ENCODE assay signal across 18 cellular contexts in the genomic region with DNA sequence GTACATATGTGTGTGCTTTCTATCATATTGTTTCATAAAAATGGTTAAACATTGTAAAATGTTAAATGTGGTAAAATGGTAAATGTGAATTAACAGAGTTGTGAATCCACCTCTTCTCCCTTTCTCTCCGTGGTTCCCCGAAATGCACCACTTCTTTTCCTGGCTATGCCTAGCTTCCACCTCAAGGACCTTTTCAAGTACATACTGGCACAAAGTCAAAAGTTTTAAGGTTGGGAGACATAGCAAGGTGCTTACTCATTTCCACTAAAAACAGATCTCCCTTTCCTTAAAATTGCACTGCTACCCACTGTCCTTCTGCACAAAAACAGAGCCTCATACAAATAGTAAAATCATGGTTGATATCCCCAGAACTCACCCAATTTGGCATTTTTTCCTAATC.
A peak's percentile ranks its signal among the peaks of the same experiment; 100 is the strongest.
DNase-seq lines count a peak whose midpoint lies in the region; ATAC-seq, FAIRE-seq and TF ChIP-seq lines count a peak whose summit lies in the region.
"Had no signal": no experiment of that assay in that cellular context is flagged by ENCODE, and none has a peak within 500 bp of the region (broad histone marks: within the 10 kb centered on the region; RNA-seq: fewer than 3 reads in every experiment).

No MANE protein-coding gene starts in this region.

- H3K4me2 ChIP-seq in mesenchymal stem cell (ENCODE audit: low read length, poor library complexity, severe bottlenecking): no peak overlapping the region

- H2AFZ ChIP-seq in mesenchymal stem cell (ENCODE audit: low read depth, low read length): no peak overlapping the region

- no peak for TF ChIP-seq CTCF in bronchial epithelial cell (IDR thresholded peaks at IDR 0.05; ENCODE audit: insufficient read depth, low read length, severe bottlenecking)
- no peak for TF ChIP-seq CTCF in CD8-positive, alpha-beta T cell (IDR thresholded peaks at IDR 0.05)

- H3K79me1 ChIP-seq in mesenchymal stem cell (replicated peaks; ENCODE audit: low read length, poor library complexity, severe bottlenecking): no peaks in the 10 kb centered on the region

- no peak overlapping the region for H3K27ac ChIP-seq in mesenchymal stem cell (ENCODE audit: low read length, poor library complexity, severe bottlenecking)
- H3K27ac ChIP-seq in CD8-positive, alpha-beta T cell (ENCODE audit: low read depth, low read length): no peak overlapping the region
- H3K27ac ChIP-seq: right atrium auricular region, SJCRH30 had no signal

- no peak for FAIRE-seq in bronchial epithelial cell (lab: Jason Lieb, UNC)

- H2BK15ac ChIP-seq in mesenchymal stem cell (ENCODE audit: low read depth, poor library complexity, severe bottlenecking): no peak overlapping the region

- H2BK12ac ChIP-seq in mesenchymal stem cell (ENCODE audit: low read length in 2 of 2): no peak overlapping the region

- no peak for ATAC-seq in CD8-positive, alpha-beta T cell
- ATAC-seq: natural killer cell had no signal

- no peak overlapping the region for H3K18ac ChIP-seq in mesenchymal stem cell (ENCODE audit: low read depth in 1 of 2, low read length in 2 of 2)

- no peak overlapping the region for H4K91ac ChIP-seq in mesenchymal stem cell (ENCODE audit: low read length)

- no peak overlapping the region for H3K4me3 ChIP-seq in bronchial epithelial cell (ENCODE audit: low read depth, low read length)
- H3K4me3 ChIP-seq in mesenchymal stem cell (ENCODE audit: insufficient read depth in 1 of 2, low read depth in 1 of 2, low read length in 2 of 2): no peak overlapping the region
- H3K4me3 ChIP-seq in CD8-positive, alpha-beta T cell (ENCODE audit: low read depth, low read length): no peak overlapping the region
- H3K4me3 ChIP-seq: right atrium auricular region, SJCRH30 had no signal

- no peaks in the 10 kb centered on the region for H3K36me3 Mint-ChIP-seq in CD8-positive, alpha-beta T cell
- H3K36me3 Mint-ChIP-seq: activated CD4-positive, alpha-beta memory T cell treated with anti-CD3 and anti-CD28 coated beads for 36 hours; natural killer cell had no signal

- no peaks in the 10 kb centered on the region for H3K4me1 ChIP-seq in mesenchymal stem cell (ENCODE audit: control insufficient read depth, insufficient read depth, low read depth, low read length)
- H3K4me1 ChIP-seq in CD8-positive, alpha-beta T cell (ENCODE audit: insufficient read depth, low read length): no peaks in the 10 kb centered on the region
- H3K4me1 ChIP-seq: right atrium auricular region, SJCRH30 had no signal

- no peak overlapping the region for H3K9ac ChIP-seq in mesenchymal stem cell (ENCODE audit: low read length)

- H3K14ac ChIP-seq in mesenchymal stem cell (ENCODE audit: low read length in 2 of 2): no peak overlapping the region

- no peaks in the 10 kb centered on the region for H3K27me3 Mint-ChIP-seq in CD8-positive, alpha-beta T cell (ENCODE audit: low read depth)
- H3K27me3 Mint-ChIP-seq: activated CD4-positive, alpha-beta memory T cell treated with anti-CD3 and anti-CD28 coated beads for 36 hours had no signal

- WGBS in mesenchymal stem cell: 25% methylated on average over 2 of the region's 2 CpGs

- no peak overlapping the region for H3K27ac Mint-ChIP-seq in CD8-positive, alpha-beta T cell
- H3K27ac Mint-ChIP-seq: activated CD4-positive, alpha-beta memory T cell treated with anti-CD3 and anti-CD28 coated beads for 36 hours; activated T-helper 1 cell treated with anti-CD3 and anti-CD28 coated beads, Interleukin-12 subunit alpha, Interleukin-12 subunit beta, Interleukin-2, Interleukin-4 antibody, amounts not matched to agents 30 ng/mL and 10 ng/mL and 1 ng/mL, durations not matched to agents 14 hours and 24 hours and 36 hours; natural killer cell had no signal

- H3K9me3 Mint-ChIP-seq in CD8-positive, alpha-beta T cell: peaks cover 6% of the 10 kb centered on the region

- no peak overlapping the region for H3K23ac ChIP-seq in mesenchymal stem cell (ENCODE audit: low read length in 2 of 2)

- H2BK120ac ChIP-seq in mesenchymal stem cell (ENCODE audit: low read depth, low read length): no peak overlapping the region

- no peak overlapping the region for H2BK5ac ChIP-seq in mesenchymal stem cell (ENCODE audit: low read depth, low read length, poor library complexity, severe bottlenecking)

- no peaks in the 10 kb centered on the region for H3K36me3 ChIP-seq in bronchial epithelial cell (ENCODE audit: control insufficient read depth, insufficient read depth, low read length)
- no peaks in the 10 kb centered on the region for H3K36me3 ChIP-seq in mesenchymal stem cell (ENCODE audit: control insufficient read depth in 1 of 2, insufficient read depth in 2 of 2, low read depth in 1 of 2, low read length in 2 of 2)
- H3K36me3 ChIP-seq in CD8-positive, alpha-beta T cell (ENCODE audit: insufficient read depth, low read length): no peaks in the 10 kb centered on the region
- H3K36me3 ChIP-seq: right atrium auricular region, SJCRH30 had no signal

- intact Hi-C loops in CD8-positive, alpha-beta T cell (cut with DNase I, micrococcal nuclease): no loop called here

- H4K8ac ChIP-seq in mesenchymal stem cell (ENCODE audit: low read length): no peak overlapping the region

- no peaks in the 10 kb centered on the region for H3K27me3 ChIP-seq in bronchial epithelial cell (ENCODE audit: control insufficient read depth, insufficient read depth, low read length)
- no peaks in the 10 kb centered on the region for H3K27me3 ChIP-seq in mesenchymal stem cell (ENCODE audit: control insufficient read depth in 1 of 2, insufficient read depth in 1 of 2, low read length in 2 of 2)
- no peaks in the 10 kb centered on the region for H3K27me3 ChIP-seq in CD8-positive, alpha-beta T cell (ENCODE audit: insufficient read depth, low read length)
- H3K27me3 ChIP-seq: right atrium auricular region, SJCRH30 had no signal

- no peaks in the 10 kb centered on the region for H3K9me3 ChIP-seq in mesenchymal stem cell (ENCODE audit: control insufficient read depth, low read length)
- H3K9me3 ChIP-seq in CD8-positive, alpha-beta T cell (ENCODE audit: low read length): no peaks in the 10 kb centered on the region
- H3K9me3 ChIP-seq: right atrium auricular region, SJCRH30 had no signal

- no peak overlapping the region for H3K4me3 Mint-ChIP-seq in CD8-positive, alpha-beta T cell
- H3K4me3 Mint-ChIP-seq: activated CD4-positive, alpha-beta memory T cell treated with anti-CD3 and anti-CD28 coated beads for 36 hours; activated T-helper 1 cell treated with anti-CD3 and anti-CD28 coated beads, Interleukin-12 subunit alpha, Interleukin-12 subunit beta, Interleukin-2, Interleukin-4 antibody, amounts not matched to agents 30 ng/mL and 10 ng/mL and 1 ng/mL, durations not matched to agents 14 hours and 24 hours and 36 hours; natural killer cell had no signal

- no peaks in the 10 kb centered on the region for H3K4me1 Mint-ChIP-seq in CD8-positive, alpha-beta T cell (ENCODE audit: low read depth)
- H3K4me1 Mint-ChIP-seq: natural killer cell had no signal

- DNase-seq in EL (peak; percentile 50), NCI-H510A (lab: John Stamatoyannopoulos, UW) (peak; percentile 1), bronchial epithelial cell (ENCODE audit: low read depth) (peak; percentile 87), mesenchymal stem cell (peak; percentile 31), ecto neural progenitor cell (ENCODE audit: low spot score) (no peak), NCI-H774 (lab: John Stamatoyannopoulos, UW) (no peak)
- DNase-seq in activated effector memory CD4-positive, alpha-beta T cell treated with Interleukin-2 at 50 U/mL for 16 hours: no peak
- no peak for DNase-seq in CD8-positive, alpha-beta T cell
- DNase-seq: activated CD4-positive, alpha-beta memory T cell treated with anti-CD3 and anti-CD28 coated beads for 36 hours; AML-193; GOT3; natural killer cell; NCI-H1092 treated with DMSO at 0.1 percent for 48 hours; SJCRH30; stimulated activated CD4-positive, alpha-beta T cell treated with anti-CD3 and anti-CD28 coated beads, Interleukin-4, amount 100 ng/mL, for 1 hour; trophoblast cell had no signal

- no peak overlapping the region for H2AK5ac ChIP-seq in mesenchymal stem cell (ENCODE audit: low read length, severe bottlenecking)

- POLR2A ChIA-PET in CD8-positive, alpha-beta T cell (lab: Charles Lee): interaction anchor here (0.6 kb wide), 1 partner anchor 12 kb away, joined by 3 read pairs; no protein-coding TSS in a partner anchor

- H3K4ac ChIP-seq in mesenchymal stem cell (ENCODE audit: low read depth in 1 of 2, low read length in 2 of 2): no peak overlapping the region

- CTCF ChIA-PET in CD8-positive, alpha-beta T cell (lab: Charles Lee): no interaction called here

Comparison
In these comparisons a context has a peak if more than half of its experiments do, and no peak if none do; other contexts are left out.
1. DNase-seq: peak in EL (single experiment), NCI-H510A (single experiment), bronchial epithelial cell (single experiment) and mesenchymal stem cell (single experiment); none in ecto neural progenitor cell (single experiment), activated effector memory CD4-positive, alpha-beta T cell treated with Interleukin-2 at 50 U/mL for 16 hours (single experiment), NCI-H774 (single experiment) and CD8-positive, alpha-beta T cell (0 of 7).